In the genomic region with DNA sequence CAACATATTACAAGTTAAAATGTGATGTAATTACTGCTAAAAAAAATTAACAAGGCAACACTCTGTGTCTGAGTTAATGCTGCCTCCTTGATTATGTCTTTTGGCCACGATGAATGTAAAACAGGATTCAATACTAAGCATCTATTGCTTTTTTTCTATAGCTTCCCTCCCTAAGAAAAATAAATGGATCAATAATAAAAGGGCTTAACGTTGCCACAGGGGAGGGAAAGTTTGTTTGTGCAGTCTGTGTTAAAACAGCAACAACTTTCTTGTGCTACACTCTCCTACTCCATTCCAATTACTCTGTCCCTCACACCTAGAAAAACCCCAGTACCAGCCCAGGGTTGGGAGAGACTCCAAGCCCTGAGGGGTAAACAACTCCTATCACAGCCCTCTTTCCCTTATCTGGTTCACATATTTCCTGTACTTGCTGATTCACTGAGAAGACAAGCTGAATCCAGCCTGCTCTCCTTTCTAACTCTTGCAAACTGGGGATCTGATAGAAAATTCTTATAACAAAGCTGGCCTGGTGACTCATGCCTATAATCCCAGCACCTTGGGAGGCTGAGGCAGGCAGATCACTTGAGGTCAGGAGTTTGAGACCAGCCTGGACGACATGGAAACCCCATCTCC, we compare ENCODE assay signal across 12 cellular contexts. TPM values are rescaled to one million over a fixed set of nuclear protein-coding genes. Genes with fewer than 3 reads are reported as not detected.
DNase-seq lines count a peak whose midpoint lies in the region; ATAC-seq, FAIRE-seq and TF ChIP-seq lines count a peak whose summit lies in the region.
"Had no signal": no experiment of that assay in that cellular context is flagged by ENCODE, and none has a peak within 500 bp of the region (broad histone marks: within the 10 kb centered on the region; RNA-seq: fewer than 3 reads in every experiment).

No MANE protein-coding gene starts in this region.

- H3K9ac ChIP-seq in astrocyte (ENCODE audit: low read length) = no peak overlapping the region

- H3K4me3 Mint-ChIP-seq in astrocyte (ENCODE audit: unreplicated experiment) = no peak overlapping the region
- no peak overlapping the region for H3K4me3 Mint-ChIP-seq in stimulated activated effector memory CD8-positive, alpha-beta T cell treated with anti-CD3 and anti-CD28 coated beads, Interleukin-12 subunit alpha, Interleukin-12 subunit beta, amount 100 ng/mL, for 72 hours

- no peak for ATAC-seq in stimulated activated effector memory CD8-positive, alpha-beta T cell treated with anti-CD3 and anti-CD28 coated beads, Interleukin-12 subunit alpha, Interleukin-12 subunit beta, amount 100 ng/mL, for 72 hours

- H3K27me3 Mint-ChIP-seq in astrocyte (ENCODE audit: low read depth, unreplicated experiment) = no peaks in the 10 kb centered on the region

- H3K79me2 ChIP-seq in astrocyte (ENCODE audit: insufficient read depth, low read length) = no peaks in the 10 kb centered on the region
- H3K79me2 ChIP-seq in hepatocyte = no peaks in the 10 kb centered on the region

- H3K4me2 ChIP-seq in astrocyte (ENCODE audit: low read length) = no peak overlapping the region
- H3K4me2 ChIP-seq in hepatocyte = no peak overlapping the region

- H3K27ac ChIP-seq in astrocyte (ENCODE audit: low read depth, low read length) (no peak overlapping the region), hepatocyte (peak overlapping the region; percentile 63), vagina (no peak overlapping the region), SJCRH30 (no peak overlapping the region)
- H3K27ac ChIP-seq: spleen had no signal

- H3K4me1 Mint-ChIP-seq in astrocyte (ENCODE audit: low read depth, unreplicated experiment) = peaks cover 18% of the 10 kb centered on the region
- H3K4me1 Mint-ChIP-seq in stimulated activated effector memory CD8-positive, alpha-beta T cell treated with anti-CD3 and anti-CD28 coated beads, Interleukin-12 subunit alpha, Interleukin-12 subunit beta, amount 100 ng/mL, for 72 hours = no peaks in the 10 kb centered on the region

- no peak overlapping the region for H3K4me3 ChIP-seq in astrocyte (ENCODE audit: insufficient read depth, low read depth, low read length)
- H3K4me3 ChIP-seq in hepatocyte = no peak overlapping the region
- no peak overlapping the region for H3K4me3 ChIP-seq in vagina
- no peak overlapping the region for H3K4me3 ChIP-seq in SJCRH30
- H3K4me3 ChIP-seq: spleen had no signal

- no peak for FAIRE-seq in HTR-8/SVneo (lab: Jason Lieb, UNC)
- no peak for FAIRE-seq in astrocyte (lab: Jason Lieb, UNC)

- H2AFZ ChIP-seq in astrocyte (ENCODE audit: low read depth, low read length) (no peak overlapping the region), hepatocyte (no peak overlapping the region)

- TF ChIP-seq CTCF in astrocyte (IDR thresholded peaks at IDR 0.05; ENCODE audit: insufficient read depth, low read depth, low read length) = no peak
- no peak for TF ChIP-seq CTCF in hepatocyte (IDR thresholded peaks at IDR 0.05; ENCODE audit: poor library complexity)
- no peak for TF ChIP-seq CTCF in vagina (IDR thresholded peaks at IDR 0.05)

- H4K20me1 ChIP-seq in astrocyte (ENCODE audit: insufficient read depth, low read length) = no peaks in the 10 kb centered on the region
- H4K20me1 ChIP-seq in hepatocyte (ENCODE audit: insufficient read depth, poor library complexity, severe bottlenecking) = no peaks in the 10 kb centered on the region

- peak overlapping the region; percentile 82 for H3K27ac Mint-ChIP-seq in astrocyte (ENCODE audit: unreplicated experiment)
- H3K27ac Mint-ChIP-seq in stimulated activated effector memory CD8-positive, alpha-beta T cell treated with anti-CD3 and anti-CD28 coated beads, Interleukin-12 subunit alpha, Interleukin-12 subunit beta, amount 100 ng/mL, for 72 hours = no peak overlapping the region

- H3K27me3 ChIP-seq in astrocyte (ENCODE audit: insufficient read depth, low read length) (no peaks in the 10 kb centered on the region), hepatocyte (no peaks in the 10 kb centered on the region), vagina (no peaks in the 10 kb centered on the region), SJCRH30 (no peaks in the 10 kb centered on the region)

- WGBS in hepatocyte (ENCODE audit: low lambda C conversion rate, missing lambda C conversion rate) = 57% methylated on average over 3 of the region's 3 CpGs

- H3K9me2 ChIP-seq in hepatocyte (replicated peaks; ENCODE audit: insufficient read depth) = no peaks in the 10 kb centered on the region

- TF ChIP-seq POLR2A in vagina (IDR thresholded peaks at IDR 0.05) = no peak

- H3K9me3 ChIP-seq in astrocyte (ENCODE audit: insufficient read depth, low read depth, low read length) (no peaks in the 10 kb centered on the region), hepatocyte (ENCODE audit: low read depth) (no peaks in the 10 kb centered on the region), vagina (no peaks in the 10 kb centered on the region), SJCRH30 (replicated peaks) (no peaks in the 10 kb centered on the region)
- H3K9me3 ChIP-seq: spleen had no signal

- H3K36me3 Mint-ChIP-seq in astrocyte (ENCODE audit: low read depth, unreplicated experiment) = no peaks in the 10 kb centered on the region
- H3K36me3 Mint-ChIP-seq in stimulated activated effector memory CD8-positive, alpha-beta T cell treated with anti-CD3 and anti-CD28 coated beads, Interleukin-12 subunit alpha, Interleukin-12 subunit beta, amount 100 ng/mL, for 72 hours = no peaks in the 10 kb centered on the region

- H3K4me1 ChIP-seq in astrocyte (ENCODE audit: insufficient read depth, low read length) (peaks cover 2% of the 10 kb centered on the region), hepatocyte (ENCODE audit: insufficient read depth) (no peaks in the 10 kb centered on the region), vagina (no peaks in the 10 kb centered on the region), SJCRH30 (peaks cover 2% of the 10 kb centered on the region)
- H3K4me1 ChIP-seq: spleen had no signal

- intact Hi-C loops in vagina (cut with DNase I) = no loop called here

- H3K36me3 ChIP-seq in astrocyte (ENCODE audit: insufficient read depth, low read length) (no peaks in the 10 kb centered on the region), hepatocyte (replicated peaks; ENCODE audit: insufficient read depth, low read depth) (no peaks in the 10 kb centered on the region), vagina (no peaks in the 10 kb centered on the region), SJCRH30 (no peaks in the 10 kb centered on the region)
- H3K36me3 ChIP-seq: spleen had no signal

- no peaks in the 10 kb centered on the region for H3K9me3 Mint-ChIP-seq in astrocyte (ENCODE audit: unreplicated experiment)
- H3K9me3 Mint-ChIP-seq in stimulated activated effector memory CD8-positive, alpha-beta T cell treated with anti-CD3 and anti-CD28 coated beads, Interleukin-12 subunit alpha, Interleukin-12 subunit beta, amount 100 ng/mL, for 72 hours = no peaks in the 10 kb centered on the region

- peak; percentile 97 for DNase-seq in A172 (ENCODE audit: low spot score)
- peak; percentile 69 for DNase-seq in HTR-8/SVneo (ENCODE audit: insufficient read length, low spot score)
- DNase-seq in astrocyte (ENCODE audit: low read depth) = peak; percentile 80
- peak; percentile 63 for DNase-seq in hepatocyte (ENCODE audit: low spot score)
- no peak for DNase-seq in stimulated activated effector memory CD8-positive, alpha-beta T cell treated with anti-CD3 and anti-CD28 coated beads, Interleukin-12 subunit alpha, Interleukin-12 subunit beta, amount 100 ng/mL, for 72 hours (ENCODE audit: low spot score in 2 of 2)
- DNase-seq in NCI-H1105 treated with DMSO at 0.1 percent for 48 hours (lab: John Stamatoyannopoulos, UW) = no peak
- no peak for DNase-seq in vagina (ENCODE audit: extremely low spot score in 2 of 2)
- no peak for DNase-seq in SJCRH30
- DNase-seq: ACHN, anterior cingulate cortex, midbrain, spleen had no signal

RNA-seq across cellular contexts. Expression of gene PTPN3, which starts 44.8 kb away (rescaled TPM):
- total RNA-seq in A172 (2014; rRNA removed; shearing (Covaris generic)) = 7.8 and 10.3 TPM in 2 replicates
- total RNA-seq in astrocyte = 0.79 and 1.1 TPM in 2 replicates
- total RNA-seq in hepatocyte = 11.8 and 12.1 TPM in 2 replicates
- 4.4 and 7.7 TPM in 2 replicates for polyA plus RNA-seq in hepatocyte
- 15.5 TPM for total RNA-seq in vagina
- total RNA-seq in SJCRH30 (2014; rRNA removed; shearing (Covaris generic)) = 6.3 and 8.1 TPM in 2 replicates

Comparison
In these comparisons a context has a peak if more than half of its experiments do, and no peak if none do; other contexts are left out.
1. DNase-seq: peak in A172 (single experiment), HTR-8/SVneo (single experiment), astrocyte (single experiment) and hepatocyte (single experiment); none in stimulated activated effector memory CD8-positive, alpha-beta T cell treated with anti-CD3 and anti-CD28 coated beads, Interleukin-12 subunit alpha, Interleukin-12 subunit beta, amount 100 ng/mL, for 72 hours (0 of 2), NCI-H1105 treated with DMSO at 0.1 percent for 48 hours (single experiment), vagina (0 of 2) and SJCRH30 (0 of 2).